ENCODE assay signal across 1 cellular context in genomic region chrX:132077912-132078311, GRCh38.
TF ChIP-seq lines count a peak whose summit lies in the region.

No MANE protein-coding gene starts in this region.

TF ChIP-seq in HepG2, 621 proteins besides CTCF, POLR2A, EP300 and RAD21 (continued from another document):
- no peak for TF ChIP-seq SNAPC5 (CRISPR knock-in tag; IDR thresholded peaks at IDR 0.05; ENCODE audit: borderline replicate concordance)
- no peak for TF ChIP-seq E2F2 (CRISPR knock-in tag; IDR thresholded peaks at IDR 0.05; ENCODE audit: borderline replicate concordance)
- no peak for TF ChIP-seq NONO (IDR thresholded peaks at IDR 0.05)
- no peak for TF ChIP-seq NONO (CRISPR knock-in tag; conservative IDR thresholded peaks at IDR 0.05)
- TF ChIP-seq ZNF646 (CRISPR knock-in tag; IDR thresholded peaks at IDR 0.05): no peak
- TF ChIP-seq ZNF530 (CRISPR knock-in tag; IDR thresholded peaks at IDR 0.05; ENCODE audit: low read depth): no peak
- no peak for TF ChIP-seq JUN (CRISPR knock-in tag; IDR thresholded peaks at IDR 0.05)
